ENCODE assay signal across 9 cellular contexts in genomic region chr17:3944485-3945388, GRCh38. TPM values are rescaled to one million over a fixed set of nuclear protein-coding genes. Genes with fewer than 3 reads are reported as not detected.
A peak's percentile ranks its signal among the peaks of the same experiment; 100 is the strongest.
DNase-seq lines count a peak whose midpoint lies in the region; ATAC-seq and TF ChIP-seq lines count a peak whose summit lies in the region.
"Had no signal": no experiment of that assay in that cellular context is flagged by ENCODE, and none has a peak within 500 bp of the region (broad histone marks: within the 10 kb centered on the region; RNA-seq: fewer than 3 reads in every experiment).

No MANE protein-coding gene starts in this region.

- H3K4me3 ChIP-seq in fibroblast of the aortic adventitia (ENCODE audit: low read depth, low read length) (peak overlapping the region; percentile 60), neuronal stem cell (ENCODE audit: low read length in 2 of 2) (peak overlapping the region in 1 of 2 donors; percentile 85)

- peak overlapping the region; percentile 98 for H3K18ac ChIP-seq in neuronal stem cell (ENCODE audit: low read length)

- H3K4ac ChIP-seq in neuronal stem cell (ENCODE audit: low read length), result peak overlapping the region; percentile 80

- H4K91ac ChIP-seq in neuronal stem cell (ENCODE audit: low read depth, low read length, poor library complexity), result no peak overlapping the region

- H4K8ac ChIP-seq in neuronal stem cell (ENCODE audit: low read depth, low read length), result no peak overlapping the region

- H2BK120ac ChIP-seq in neuronal stem cell (ENCODE audit: low read depth, low read length), result no peak overlapping the region

- DNase-seq in Right ventricle myocardium inferior (ENCODE audit: missing footprints), result no peak
- DNase-seq in cardiac septum (ENCODE audit: low spot score), result no peak
- DNase-seq in activated T-cell treated with anti-CD3 and anti-CD28 coated beads for 24 hours (ENCODE audit: low read depth), result peak; percentile 35
- DNase-seq in fibroblast of the aortic adventitia (ENCODE audit: low read depth), result peak; percentile 49
- peak; percentile 82 for DNase-seq in neuronal stem cell (ENCODE audit: low spot score)
- no peak for DNase-seq in DMS79 treated with DMSO at 0.1 percent for 48 hours (lab: John Stamatoyannopoulos, UW)
- DNase-seq in SW 1271 (lab: John Stamatoyannopoulos, UW), result no peak

- H2AFZ ChIP-seq in neuronal stem cell (ENCODE audit: low read length), result peak overlapping the region; percentile 74

- peak overlapping the region; percentile 81 for H3K4me2 ChIP-seq in neuronal stem cell (ENCODE audit: insufficient read depth, low read length, poor library complexity, severe bottlenecking)

- peak overlapping the region; percentile 86 for H2BK15ac ChIP-seq in neuronal stem cell (ENCODE audit: low read length)

- no peak overlapping the region for H2BK5ac ChIP-seq in neuronal stem cell (ENCODE audit: low read length)

- H2AK5ac ChIP-seq in neuronal stem cell (ENCODE audit: low read depth, low read length), result peak overlapping the region; percentile 48

- ATAC-seq in Right ventricle myocardium inferior, result peak; percentile 93
- no peak for ATAC-seq in HG02970 (IDR thresholded peaks at IDR 0.05; ENCODE audit: low FRiP score, unreplicated experiment)

- no peaks in the 10 kb centered on the region for H3K9me3 ChIP-seq in neuronal stem cell (replicated peaks in 1 of 2; ENCODE audit: control insufficient read depth in 2 of 2, insufficient read depth in 1 of 2, low read depth in 1 of 2, low read length in 2 of 2)

- intact Hi-C loops in Right ventricle myocardium inferior (cut with DNase I) (no loop called here), cardiac septum (cut with DNase I) (no loop called here)

- peak overlapping the region; percentile 79 for H3K14ac ChIP-seq in neuronal stem cell (ENCODE audit: low read length)

- H3K79me1 ChIP-seq in neuronal stem cell (ENCODE audit: low read depth, low read length), result no peaks in the 10 kb centered on the region

- peak overlapping the region; percentile 78 for H2BK12ac ChIP-seq in neuronal stem cell (ENCODE audit: low read length)

- no peaks in the 10 kb centered on the region for H3K36me3 ChIP-seq in neuronal stem cell (replicated peaks in 1 of 2; ENCODE audit: control insufficient read depth in 2 of 2, insufficient read depth in 2 of 2, low read length in 2 of 2)

- H3K9ac ChIP-seq in neuronal stem cell (ENCODE audit: low read depth, low read length, poor library complexity), result peak overlapping the region; percentile 78

- WGBS in neuronal stem cell (ENCODE audit: extremely low coverage in 2 of 2, insufficient read length in 2 of 2, insufficient replicate concordance in 1 of 2), 2 donors, result no CpG with 5 or more reads among the region's 68 CpGs

- TF ChIP-seq CTCF in fibroblast of the aortic adventitia (IDR thresholded peaks at IDR 0.05; ENCODE audit: insufficient read depth, low read length), result no peak

- H3K27me3 ChIP-seq in neuronal stem cell (ENCODE audit: control insufficient read depth in 3 of 3, insufficient read depth in 3 of 3, low read depth in 1 of 3, low read length in 3 of 3), result peaks cover 0 to 34% (median 5%) of the 10 kb centered on the region in 3 experiments

- peak overlapping the region; percentile 52 for H3K23ac ChIP-seq in neuronal stem cell (ENCODE audit: low read depth, low read length, poor library complexity)

- peaks cover 0 to 10% of the 10 kb centered on the region in 2 donors for H3K4me1 ChIP-seq in neuronal stem cell (ENCODE audit: control insufficient read depth in 2 of 2, insufficient read depth in 1 of 2, low read depth in 1 of 2, low read length in 2 of 2)

- no peak overlapping the region for H3K27ac ChIP-seq in neuronal stem cell (replicated peaks; ENCODE audit: low read length)

RNA-seq across cellular contexts. Expression of gene ATP2A3, which starts 19.5 kb away (rescaled TPM):
- total RNA-seq in Right ventricle myocardium inferior (7.7 TPM), cardiac septum (8.9 TPM), fibroblast of the aortic adventitia (ENCODE audit: low replicate concordance) (2.0 and 2.3 TPM in 2 replicates)
- polyA plus RNA-seq in neuronal stem cell (2013, experiment 1 of 2), result 1.7 TPM
- 2.6 TPM for polyA plus RNA-seq in neuronal stem cell (2013, experiment 2 of 2)

RNA-seq across cellular contexts. Expression of gene P2RX1, which starts 28.5 kb away (rescaled TPM):
- total RNA-seq in Right ventricle myocardium inferior (0.16 TPM), cardiac septum (5.1 TPM), fibroblast of the aortic adventitia (ENCODE audit: low replicate concordance) (not detected in 2 replicates)
- not detected for polyA plus RNA-seq in neuronal stem cell (2013, experiment 1 of 2)
- not detected for polyA plus RNA-seq in neuronal stem cell (2013, experiment 2 of 2)
- total RNA-seq: activated CD8-positive, alpha-beta memory T cell treated with anti-CD3 and anti-CD28 coated beads for 36 hours had no signal

RNA-seq across cellular contexts. Expression of gene CAMKK1, which starts 51.9 kb away (rescaled TPM):
- total RNA-seq in Right ventricle myocardium inferior (3.8 TPM), cardiac septum (5.2 TPM), fibroblast of the aortic adventitia (ENCODE audit: low replicate concordance) (8.3 and 17.7 TPM in 2 replicates)
- 4.8 TPM for polyA plus RNA-seq in neuronal stem cell (2013, experiment 1 of 2)
- polyA plus RNA-seq in neuronal stem cell (2013, experiment 2 of 2), result 5.0 TPM

Comparison
In these comparisons a context has a peak if more than half of its experiments do, and no peak if none do; other contexts are left out.
1. DNase-seq: peak in activated T-cell treated with anti-CD3 and anti-CD28 coated beads for 24 hours (single experiment), fibroblast of the aortic adventitia (single experiment) and neuronal stem cell (single experiment); none in Right ventricle myocardium inferior (single experiment), cardiac septum (single experiment), DMS79 treated with DMSO at 0.1 percent for 48 hours (single experiment) and SW 1271 (0 of 2).